ENCODE assay signal across 1 cellular context in the genomic region with DNA sequence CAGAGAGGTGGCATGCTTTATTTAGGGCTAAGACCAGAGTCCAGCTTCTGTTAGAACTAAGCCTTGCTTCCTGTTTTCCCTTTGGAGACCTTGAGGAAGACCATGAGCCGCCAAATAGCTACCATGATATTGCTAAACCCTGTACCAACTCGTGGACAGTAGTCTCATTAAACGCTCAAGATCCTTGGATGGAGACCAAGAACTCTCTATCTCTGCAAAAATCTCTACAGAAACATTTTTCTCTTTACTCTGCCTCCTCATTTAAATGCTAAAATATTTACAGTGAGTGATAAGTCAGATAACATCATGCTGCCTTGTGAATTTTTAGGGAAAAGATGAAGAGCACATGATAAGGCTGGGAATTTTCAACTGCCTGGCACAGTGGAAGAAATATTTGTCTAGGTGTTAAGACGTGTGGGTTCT.
TF ChIP-seq lines count a peak whose summit lies in the region.

No MANE protein-coding gene starts in this region.

TF ChIP-seq in GM23338, 12 proteins besides CTCF, POLR2A, EP300 and RAD21 (continued from another document):
- TF ChIP-seq, protein P1, sequence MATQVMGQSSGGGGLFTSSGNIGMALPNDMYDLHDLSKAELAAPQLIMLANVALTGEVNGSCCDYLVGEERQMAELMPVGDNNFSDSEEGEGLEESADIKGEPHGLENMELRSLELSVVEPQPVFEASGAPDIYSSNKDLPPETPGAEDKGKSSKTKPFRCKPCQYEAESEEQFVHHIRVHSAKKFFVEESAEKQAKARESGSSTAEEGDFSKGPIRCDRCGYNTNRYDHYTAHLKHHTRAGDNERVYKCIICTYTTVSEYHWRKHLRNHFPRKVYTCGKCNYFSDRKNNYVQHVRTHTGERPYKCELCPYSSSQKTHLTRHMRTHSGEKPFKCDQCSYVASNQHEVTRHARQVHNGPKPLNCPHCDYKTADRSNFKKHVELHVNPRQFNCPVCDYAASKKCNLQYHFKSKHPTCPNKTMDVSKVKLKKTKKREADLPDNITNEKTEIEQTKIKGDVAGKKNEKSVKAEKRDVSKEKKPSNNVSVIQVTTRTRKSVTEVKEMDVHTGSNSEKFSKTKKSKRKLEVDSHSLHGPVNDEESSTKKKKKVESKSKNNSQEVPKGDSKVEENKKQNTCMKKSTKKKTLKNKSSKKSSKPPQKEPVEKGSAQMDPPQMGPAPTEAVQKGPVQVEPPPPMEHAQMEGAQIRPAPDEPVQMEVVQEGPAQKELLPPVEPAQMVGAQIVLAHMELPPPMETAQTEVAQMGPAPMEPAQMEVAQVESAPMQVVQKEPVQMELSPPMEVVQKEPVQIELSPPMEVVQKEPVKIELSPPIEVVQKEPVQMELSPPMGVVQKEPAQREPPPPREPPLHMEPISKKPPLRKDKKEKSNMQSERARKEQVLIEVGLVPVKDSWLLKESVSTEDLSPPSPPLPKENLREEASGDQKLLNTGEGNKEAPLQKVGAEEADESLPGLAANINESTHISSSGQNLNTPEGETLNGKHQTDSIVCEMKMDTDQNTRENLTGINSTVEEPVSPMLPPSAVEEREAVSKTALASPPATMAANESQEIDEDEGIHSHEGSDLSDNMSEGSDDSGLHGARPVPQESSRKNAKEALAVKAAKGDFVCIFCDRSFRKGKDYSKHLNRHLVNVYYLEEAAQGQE (IDR thresholded peaks at IDR 0.05; ENCODE audit: unreplicated experiment), result no peak
- TF ChIP-seq, protein P2, sequence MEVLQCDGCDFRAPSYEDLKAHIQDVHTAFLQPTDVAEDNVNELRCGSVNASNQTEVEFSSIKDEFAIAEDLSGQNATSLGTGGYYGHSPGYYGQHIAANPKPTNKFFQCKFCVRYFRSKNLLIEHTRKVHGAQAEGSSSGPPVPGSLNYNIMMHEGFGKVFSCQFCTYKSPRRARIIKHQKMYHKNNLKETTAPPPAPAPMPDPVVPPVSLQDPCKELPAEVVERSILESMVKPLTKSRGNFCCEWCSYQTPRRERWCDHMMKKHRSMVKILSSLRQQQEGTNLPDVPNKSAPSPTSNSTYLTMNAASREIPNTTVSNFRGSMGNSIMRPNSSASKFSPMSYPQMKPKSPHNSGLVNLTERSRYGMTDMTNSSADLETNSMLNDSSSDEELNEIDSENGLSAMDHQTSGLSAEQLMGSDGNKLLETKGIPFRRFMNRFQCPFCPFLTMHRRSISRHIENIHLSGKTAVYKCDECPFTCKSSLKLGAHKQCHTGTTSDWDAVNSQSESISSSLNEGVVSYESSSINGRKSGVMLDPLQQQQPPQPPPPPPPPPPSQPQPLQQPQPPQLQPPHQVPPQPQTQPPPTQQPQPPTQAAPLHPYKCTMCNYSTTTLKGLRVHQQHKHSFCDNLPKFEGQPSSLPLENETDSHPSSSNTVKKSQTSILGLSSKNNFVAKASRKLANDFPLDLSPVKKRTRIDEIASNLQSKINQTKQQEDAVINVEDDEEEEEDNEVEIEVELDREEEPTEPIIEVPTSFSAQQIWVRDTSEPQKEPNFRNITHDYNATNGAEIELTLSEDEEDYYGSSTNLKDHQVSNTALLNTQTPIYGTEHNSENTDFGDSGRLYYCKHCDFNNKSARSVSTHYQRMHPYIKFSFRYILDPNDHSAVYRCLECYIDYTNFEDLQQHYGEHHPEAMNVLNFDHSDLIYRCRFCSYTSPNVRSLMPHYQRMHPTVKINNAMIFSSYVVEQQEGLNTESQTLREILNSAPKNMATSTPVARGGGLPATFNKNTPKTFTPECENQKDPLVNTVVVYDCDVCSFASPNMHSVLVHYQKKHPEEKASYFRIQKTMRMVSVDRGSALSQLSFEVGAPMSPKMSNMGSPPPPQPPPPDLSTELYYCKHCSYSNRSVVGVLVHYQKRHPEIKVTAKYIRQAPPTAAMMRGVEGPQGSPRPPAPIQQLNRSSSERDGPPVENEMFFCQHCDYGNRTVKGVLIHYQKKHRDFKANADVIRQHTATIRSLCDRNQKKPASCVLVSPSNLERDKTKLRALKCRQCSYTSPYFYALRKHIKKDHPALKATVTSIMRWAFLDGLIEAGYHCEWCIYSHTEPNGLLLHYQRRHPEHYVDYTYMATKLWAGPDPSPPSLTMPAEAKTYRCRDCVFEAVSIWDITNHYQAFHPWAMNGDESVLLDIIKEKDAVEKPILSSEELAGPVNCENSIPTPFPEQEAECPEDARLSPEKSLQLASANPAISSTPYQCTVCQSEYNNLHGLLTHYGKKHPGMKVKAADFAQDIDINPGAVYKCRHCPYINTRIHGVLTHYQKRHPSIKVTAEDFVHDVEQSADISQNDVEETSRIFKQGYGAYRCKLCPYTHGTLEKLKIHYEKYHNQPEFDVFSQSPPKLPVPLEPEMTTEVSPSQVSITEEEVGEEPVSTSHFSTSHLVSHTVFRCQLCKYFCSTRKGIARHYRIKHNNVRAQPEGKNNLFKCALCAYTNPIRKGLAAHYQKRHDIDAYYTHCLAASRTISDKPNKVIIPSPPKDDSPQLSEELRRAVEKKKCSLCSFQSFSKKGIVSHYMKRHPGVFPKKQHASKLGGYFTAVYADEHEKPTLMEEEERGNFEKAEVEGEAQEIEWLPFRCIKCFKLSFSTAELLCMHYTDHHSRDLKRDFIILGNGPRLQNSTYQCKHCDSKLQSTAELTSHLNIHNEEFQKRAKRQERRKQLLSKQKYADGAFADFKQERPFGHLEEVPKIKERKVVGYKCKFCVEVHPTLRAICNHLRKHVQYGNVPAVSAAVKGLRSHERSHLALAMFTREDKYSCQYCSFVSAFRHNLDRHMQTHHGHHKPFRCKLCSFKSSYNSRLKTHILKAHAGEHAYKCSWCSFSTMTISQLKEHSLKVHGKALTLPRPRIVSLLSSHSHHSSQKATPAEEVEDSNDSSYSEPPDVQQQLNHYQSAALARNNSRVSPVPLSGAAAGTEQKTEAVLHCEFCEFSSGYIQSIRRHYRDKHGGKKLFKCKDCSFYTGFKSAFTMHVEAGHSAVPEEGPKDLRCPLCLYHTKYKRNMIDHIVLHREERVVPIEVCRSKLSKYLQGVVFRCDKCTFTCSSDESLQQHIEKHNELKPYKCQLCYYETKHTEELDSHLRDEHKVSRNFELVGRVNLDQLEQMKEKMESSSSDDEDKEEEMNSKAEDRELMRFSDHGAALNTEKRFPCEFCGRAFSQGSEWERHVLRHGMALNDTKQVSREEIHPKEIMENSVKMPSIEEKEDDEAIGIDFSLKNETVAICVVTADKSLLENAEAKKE (CRISPR knock-in tag; IDR thresholded peaks at IDR 0.05), result no peak
- no peak for TF ChIP-seq EZH2 (IDR thresholded peaks at IDR 0.05; ENCODE audit: low read depth, unreplicated experiment)
- TF ChIP-seq STAT1 (IDR thresholded peaks at IDR 0.05; ENCODE audit: unreplicated experiment), result no peak
- no peak for TF ChIP-seq JUNB (IDR thresholded peaks at IDR 0.05; ENCODE audit: unreplicated experiment)
- TF ChIP-seq POLR2AphosphoS5 (IDR thresholded peaks at IDR 0.05; ENCODE audit: low read depth), result no peak
